ENCODE assay signal across 9 cellular contexts in genomic region chr2:101120124-101120996, GRCh38. TPM values are rescaled to one million over a fixed set of nuclear protein-coding genes. Genes with fewer than 3 reads are reported as not detected.
DNase-seq lines count a peak whose midpoint lies in the region; ATAC-seq and TF ChIP-seq lines count a peak whose summit lies in the region.
"Had no signal": no experiment of that assay in that cellular context is flagged by ENCODE, and none has a peak within 500 bp of the region (broad histone marks: within the 10 kb centered on the region; RNA-seq: fewer than 3 reads in every experiment).

No MANE protein-coding gene starts in this region.

- H3K9me3 ChIP-seq in SJCRH30 (replicated peaks), result no peaks in the 10 kb centered on the region
- no peaks in the 10 kb centered on the region for H3K9me3 ChIP-seq in gastroesophageal sphincter

- ATAC-seq in gastroesophageal sphincter, result peak; percentile 80

- no peak for TF ChIP-seq POLR2A in gastroesophageal sphincter (IDR thresholded peaks at IDR 0.05)

- TF ChIP-seq EP300 in gastroesophageal sphincter (IDR thresholded peaks at IDR 0.05), result peak; percentile 54

- H3K36me3 ChIP-seq in SJCRH30, result no peaks in the 10 kb centered on the region
- no peaks in the 10 kb centered on the region for H3K36me3 ChIP-seq in gastroesophageal sphincter

- WGBS in gastroesophageal sphincter (ENCODE audit: low coverage in 1 of 2), 2 donors, result 61 to 64% methylated on average over 6 to 9 of the region's 11 CpGs

- POLR2A ChIA-PET in HEK293T (lab: Yijun Ruan, JAX), result interaction anchor here (0.6 to 1.8 kb wide), 3 partner anchors 10 to 119 kb away, joined by 3 to 4 read pairs (median 4); partner anchors contain the start of gene RPL31

- H3K4me3 ChIP-seq in SJCRH30, result no peak overlapping the region
- no peak overlapping the region for H3K4me3 ChIP-seq in gastroesophageal sphincter
- no peak overlapping the region for H3K4me3 ChIP-seq in skeletal muscle cell (ENCODE audit: low read depth, low read length)
- H3K4me3 ChIP-seq: SK-N-MC had no signal

- no peak for TF ChIP-seq CTCF in gastroesophageal sphincter (IDR thresholded peaks at IDR 0.05)

- CTCF ChIA-PET in HEK293T (lab: Yijun Ruan, JAX), result interaction anchor here (0.6 kb wide), 1 partner anchor 86 kb away, joined by 3 read pairs; no protein-coding TSS in a partner anchor

- DNase-seq in H4 (ENCODE audit: low spot score) (peak; percentile 73), SJCRH30 (peak; percentile 13 to 36), skeletal muscle cell (ENCODE audit: low read depth) (peak; percentile 89), GF-D8 (lab: John Stamatoyannopoulos, UW) (no peak), NCI-H2171 (lab: John Stamatoyannopoulos, UW) (no peak), HEK293T (ENCODE audit: extremely low spot score) (no peak), DMS 273 (lab: John Stamatoyannopoulos, UW; ENCODE audit: unreplicated experiment) (no peak)

- H3K27me3 ChIP-seq in SJCRH30 (no peaks in the 10 kb centered on the region), gastroesophageal sphincter (no peaks in the 10 kb centered on the region)

- H3K4me1 ChIP-seq in SJCRH30, result peaks cover 24% of the 10 kb centered on the region
- H3K4me1 ChIP-seq in gastroesophageal sphincter, result peaks cover 19 to 79% (median 41%) of the 10 kb centered on the region in 3 donors

- H3K27ac ChIP-seq in SJCRH30 (no peak overlapping the region), gastroesophageal sphincter (peak overlapping the region; percentile 60 to 77 (median 68))
- H3K27ac ChIP-seq: SK-N-MC had no signal

TF ChIP-seq in HEK293T, 16 proteins besides CTCF, POLR2A, EP300 and RAD21:
- TF ChIP-seq CTBP1 (IDR thresholded peaks at IDR 0.05; ENCODE audit: borderline replicate concordance), result no peak

RNA-seq across cellular contexts. Expression of gene TBC1D8, which starts 30.8 kb away (rescaled TPM):
- total RNA-seq in H4 (2014; rRNA removed; shearing (Covaris generic)), result 5.3 and 6.4 TPM in 2 replicates
- 8.8 TPM in 2 replicates for total RNA-seq in SJCRH30 (2014; rRNA removed; shearing (Covaris generic))
- 10 to 100 TPM; 14.9 to 45.5 (median 32.6) TPM for total RNA-seq in gastroesophageal sphincter

Comparison
In these comparisons a context has a peak if more than half of its experiments do, and no peak if none do; other contexts are left out.
1. DNase-seq: peak in H4 (single experiment), SJCRH30 (2 of 2) and skeletal muscle cell (single experiment); none in GF-D8 (single experiment), NCI-H2171 (single experiment), HEK293T (single experiment) and DMS 273 (single experiment).